ENCODE assay signal across 14 cellular contexts in genomic region chr20:58868795-58869194, GRCh38. TPM values are rescaled to one million over a fixed set of nuclear protein-coding genes. Genes with fewer than 3 reads are reported as not detected.
DNase-seq lines count a peak whose midpoint lies in the region; ATAC-seq and TF ChIP-seq lines count a peak whose summit lies in the region.
"Had no signal": no experiment of that assay in that cellular context is flagged by ENCODE, and none has a peak within 500 bp of the region (broad histone marks: within the 10 kb centered on the region; RNA-seq: fewer than 3 reads in every experiment).

No MANE protein-coding gene starts in this region.

- no peaks in the 10 kb centered on the region for H3K36me3 Mint-ChIP-seq in activated naive CD4-positive, alpha-beta T cell treated with anti-CD3 and anti-CD28 coated beads for 36 hours (ENCODE audit: low read depth)
- H3K36me3 Mint-ChIP-seq in activated naive CD4-positive, alpha-beta T cell treated with anti-CD3 and anti-CD28 coated beads, Interleukin-2, amount 10 ng/mL, durations not matched to agents 7 days and 5 days: no peaks in the 10 kb centered on the region
- no peaks in the 10 kb centered on the region for H3K36me3 Mint-ChIP-seq in activated T-cell treated with anti-CD3 and anti-CD28 coated beads, Interleukin-2, amount 50 U/mL, for 24 hours (ENCODE audit: low read depth)
- H3K36me3 Mint-ChIP-seq: CD4-positive, alpha-beta memory T cell; T-cell had no signal

- H3K9me3 Mint-ChIP-seq in activated naive CD4-positive, alpha-beta T cell treated with anti-CD3 and anti-CD28 coated beads for 36 hours: no peaks in the 10 kb centered on the region
- H3K9me3 Mint-ChIP-seq in activated naive CD4-positive, alpha-beta T cell treated with anti-CD3 and anti-CD28 coated beads, Interleukin-2, amount 10 ng/mL, durations not matched to agents 7 days and 5 days: no peaks in the 10 kb centered on the region
- H3K9me3 Mint-ChIP-seq in activated T-cell treated with anti-CD3 and anti-CD28 coated beads, Interleukin-2, amount 50 U/mL, for 24 hours: no peaks in the 10 kb centered on the region
- H3K9me3 Mint-ChIP-seq: T-cell had no signal

- H3K27me3 Mint-ChIP-seq in activated naive CD4-positive, alpha-beta T cell treated with anti-CD3 and anti-CD28 coated beads for 36 hours (ENCODE audit: low read depth): no peaks in the 10 kb centered on the region
- peaks cover 42% of the 10 kb centered on the region for H3K27me3 Mint-ChIP-seq in activated naive CD4-positive, alpha-beta T cell treated with anti-CD3 and anti-CD28 coated beads, Interleukin-2, amount 10 ng/mL, durations not matched to agents 7 days and 5 days
- no peaks in the 10 kb centered on the region for H3K27me3 Mint-ChIP-seq in activated T-cell treated with anti-CD3 and anti-CD28 coated beads, Interleukin-2, amount 50 U/mL, for 24 hours
- H3K27me3 Mint-ChIP-seq: CD4-positive, alpha-beta memory T cell had no signal

- no peak overlapping the region for H3K4me3 Mint-ChIP-seq in activated naive CD4-positive, alpha-beta T cell treated with anti-CD3 and anti-CD28 coated beads for 36 hours
- no peak overlapping the region for H3K4me3 Mint-ChIP-seq in activated naive CD4-positive, alpha-beta T cell treated with anti-CD3 and anti-CD28 coated beads, Interleukin-2, amount 10 ng/mL, durations not matched to agents 7 days and 5 days
- H3K4me3 Mint-ChIP-seq in activated T-cell treated with anti-CD3 and anti-CD28 coated beads, Interleukin-2, amount 50 U/mL, for 24 hours: no peak overlapping the region
- H3K4me3 Mint-ChIP-seq: CD4-positive, alpha-beta memory T cell; T-cell had no signal

- H3K36me3 ChIP-seq in Panc1 (ENCODE audit: control insufficient read depth, insufficient read depth, low read length) (no peaks in the 10 kb centered on the region), thyroid gland (no peaks in the 10 kb centered on the region)
- H3K36me3 ChIP-seq: tibial artery had no signal

- in situ Hi-C loops in Panc1 (cut with HindIII; ENCODE audit: low pct_unique_long_range_greater_than_20kb, low sequenced_read_pairs): no loop called here

- H3K27ac Mint-ChIP-seq in activated naive CD4-positive, alpha-beta T cell treated with anti-CD3 and anti-CD28 coated beads for 36 hours: no peak overlapping the region
- no peak overlapping the region for H3K27ac Mint-ChIP-seq in activated naive CD4-positive, alpha-beta T cell treated with anti-CD3 and anti-CD28 coated beads, Interleukin-2, amount 10 ng/mL, durations not matched to agents 7 days and 5 days
- H3K27ac Mint-ChIP-seq in activated T-cell treated with anti-CD3 and anti-CD28 coated beads, Interleukin-2, amount 50 U/mL, for 24 hours: no peak overlapping the region
- H3K27ac Mint-ChIP-seq: CD4-positive, alpha-beta memory T cell; T-cell had no signal

- peak; percentile 27 for DNase-seq in activated naive CD4-positive, alpha-beta T cell treated with anti-CD3 and anti-CD28 coated beads for 36 hours
- DNase-seq in activated naive CD4-positive, alpha-beta T cell treated with anti-CD3 and anti-CD28 coated beads, Interleukin-2, amount 10 ng/mL, durations not matched to agents 7 days and 5 days: no peak
- DNase-seq in Panc1 (ENCODE audit: low read depth, low spot score): no peak
- peak; percentile 50 for DNase-seq in fibroblast of peridontal ligament (ENCODE audit: extremely low read depth)
- peak; percentile 78 to 81 for DNase-seq in thyroid gland
- DNase-seq in activated T-cell treated with anti-CD3 and anti-CD28 coated beads, Interleukin-2, amount 50 U/mL, for 24 hours: no peak
- no peak for DNase-seq in NCI-H226
- no peak for DNase-seq in activated effector memory CD4-positive, alpha-beta T cell treated with anti-CD3 and anti-CD28 coated beads, Interleukin-2, amount 50 U/mL, for 16 hours
- DNase-seq: activated T-cell treated with anti-CD3 and anti-CD28 coated beads, Interleukin-2, amount 50 U/mL, for 48 hours; CD4-positive, alpha-beta memory T cell; Karpas-422; tibial artery had no signal

- H3K9me3 ChIP-seq in Panc1 (ENCODE audit: control insufficient read depth, insufficient read depth, low read depth, low read length) (no peaks in the 10 kb centered on the region), thyroid gland (no peaks in the 10 kb centered on the region)
- H3K9me3 ChIP-seq: tibial artery had no signal

- H3K27ac ChIP-seq in Panc1 (ENCODE audit: low read length): no peak overlapping the region
- peak overlapping the region in 2 of 3 donors; percentile 6 to 39 for H3K27ac ChIP-seq in thyroid gland
- H3K27ac ChIP-seq: tibial artery had no signal

- POLR2A ChIA-PET in Panc1 (lab: Charles Lee): no interaction called here

- H3K27me3 ChIP-seq in Panc1 (ENCODE audit: control insufficient read depth, insufficient read depth, low read length): no peaks in the 10 kb centered on the region; the same call in 1 of the 2 replicates
- H3K27me3 ChIP-seq in thyroid gland: no peaks in the 10 kb centered on the region

- TF ChIP-seq CTCF in Panc1 (IDR thresholded peaks at IDR 0.05) (peak; percentile 75), thyroid gland (IDR thresholded peaks at IDR 0.05) (peak in 4 of 6 experiments; percentile 36 to 79 (median 72))

- H3K4me3 ChIP-seq in Panc1 (ENCODE audit: low read depth in 2 of 2, low read length in 2 of 2) (no peak overlapping the region), thyroid gland (replicated peaks in 1 of 3) (no peak overlapping the region)
- H3K4me3 ChIP-seq: tibial artery had no signal

- intact Hi-C loops in activated naive CD4-positive, alpha-beta T cell treated with anti-CD3 and anti-CD28 coated beads for 36 hours (cut with micrococcal nuclease): loop anchor here (5.0 kb wide), 1 partner anchor 219 kb away; no protein-coding TSS in a partner anchor
- intact Hi-C loops in Panc1 (cut with micrococcal nuclease; ENCODE audit: unreplicated experiment) (no loop called here), thyroid gland (cut with DNase I) (loop anchor here (5.0 kb wide), 3 partner anchors 354 to 629 kb away; no protein-coding TSS in a partner anchor)

- ATAC-seq in Panc1: no peak
- ATAC-seq: T-cell had no signal

- WGBS in thyroid gland, 2 donors: 12 to 34% methylated on average over 14 of the region's 14 CpGs

- no peak for TF ChIP-seq POLR2A in thyroid gland (IDR thresholded peaks at IDR 0.05)

- no TSS peak for BruUV-seq in Panc1 (replicated peaks; lab: Mats Ljungman, UMichigan)

- no peaks in the 10 kb centered on the region for H3K4me1 ChIP-seq in Panc1 (ENCODE audit: control insufficient read depth, insufficient read depth, low read length)
- peaks cover 17 to 27% of the 10 kb centered on the region in 2 donors for H3K4me1 ChIP-seq in thyroid gland
- H3K4me1 ChIP-seq: tibial artery had no signal

- peaks cover 4% of the 10 kb centered on the region for H3K4me1 Mint-ChIP-seq in activated naive CD4-positive, alpha-beta T cell treated with anti-CD3 and anti-CD28 coated beads for 36 hours (ENCODE audit: low read depth)
- H3K4me1 Mint-ChIP-seq in activated naive CD4-positive, alpha-beta T cell treated with anti-CD3 and anti-CD28 coated beads, Interleukin-2, amount 10 ng/mL, durations not matched to agents 7 days and 5 days: peaks cover 12% of the 10 kb centered on the region
- H3K4me1 Mint-ChIP-seq in activated T-cell treated with anti-CD3 and anti-CD28 coated beads, Interleukin-2, amount 50 U/mL, for 24 hours (ENCODE audit: low read depth): peaks cover 11% of the 10 kb centered on the region

- CTCF ChIA-PET in activated naive CD4-positive, alpha-beta T cell treated with anti-CD3 and anti-CD28 coated beads for 36 hours (lab: Charles Lee): interaction anchor here (1.9 kb wide), 2 partner anchors 11 to 339 kb away, joined by 7 to 11 read pairs; no protein-coding TSS in a partner anchor
- CTCF ChIA-PET in activated naive CD4-positive, alpha-beta T cell treated with anti-CD3 and anti-CD28 coated beads, Interleukin-2, amount 10 ng/mL, durations not matched to agents 7 days and 5 days (lab: Charles Lee): interaction anchor here (1.7 to 1.9 kb wide), 2 partner anchors 16 to 17 kb away, joined by 4 to 8 read pairs; partner anchors contain the start of gene GNAS
- CTCF ChIA-PET in Panc1 (lab: Charles Lee): interaction anchor here (0.7 kb wide), 1 partner anchor 587 kb away, joined by 3 read pairs; no protein-coding TSS in a partner anchor

RNA-seq across cellular contexts. Expression of gene GNAS, which starts 16.3 kb away (rescaled TPM):
- 100 to 1,000 TPM; 770 to 802 TPM for total RNA-seq in activated naive CD4-positive, alpha-beta T cell treated with anti-CD3 and anti-CD28 coated beads for 36 hours
- total RNA-seq in Panc1 (2021; ENCODE audit: unreplicated experiment) (756 TPM), thyroid gland (1,000 to 10,000 TPM; 2,457 to 5,038 (median 3,494) TPM)
- 1,834 TPM for polyA plus RNA-seq in Panc1 (2012; ENCODE audit: insufficient read length)

RNA-seq across cellular contexts. Expression of gene GNAS-AS1, which starts 18.1 kb away (rescaled TPM):
- total RNA-seq in activated naive CD4-positive, alpha-beta T cell treated with anti-CD3 and anti-CD28 coated beads for 36 hours: 1 to 10 TPM; 1.6 to 1.9 TPM
- total RNA-seq in Panc1 (2021; ENCODE audit: unreplicated experiment) (not detected), thyroid gland (1 to 10 TPM in 2 of 4 donors, under 1 TPM in 2; 0.42 to 1.9 (median 1.1) TPM)
- not detected for polyA plus RNA-seq in Panc1 (2012; ENCODE audit: insufficient read length)
- total RNA-seq: lung microvascular endothelial cell had no signal
- polyA plus RNA-seq: CD4-positive, alpha-beta memory T cell had no signal

Comparison
In these comparisons a context has a peak if more than half of its experiments do, and no peak if none do; other contexts are left out.
1. DNase-seq: peak in activated naive CD4-positive, alpha-beta T cell treated with anti-CD3 and anti-CD28 coated beads for 36 hours (single experiment), fibroblast of peridontal ligament (single experiment) and thyroid gland (2 of 2); none in activated naive CD4-positive, alpha-beta T cell treated with anti-CD3 and anti-CD28 coated beads, Interleukin-2, amount 10 ng/mL, durations not matched to agents 7 days and 5 days (single experiment), Panc1 (single experiment), activated T-cell treated with anti-CD3 and anti-CD28 coated beads, Interleukin-2, amount 50 U/mL, for 24 hours (single experiment), NCI-H226 (single experiment) and activated effector memory CD4-positive, alpha-beta T cell treated with anti-CD3 and anti-CD28 coated beads, Interleukin-2, amount 50 U/mL, for 16 hours (single experiment).